ENCODE assay signal across 9 cellular contexts in genomic region chr1:85278853-85279314, GRCh38. TPM values are rescaled to one million over a fixed set of nuclear protein-coding genes. Genes with fewer than 3 reads are reported as not detected.
DNase-seq lines count a peak whose midpoint lies in the region; ATAC-seq and TF ChIP-seq lines count a peak whose summit lies in the region.
"Had no signal": no experiment of that assay in that cellular context is flagged by ENCODE, and none has a peak within 500 bp of the region (broad histone marks: within the 10 kb centered on the region; RNA-seq: fewer than 3 reads in every experiment).

No MANE protein-coding gene starts in this region.

- H3F3A ChIP-seq in PC-3 (ENCODE audit: low read length, unreplicated experiment) = no peaks in the 10 kb centered on the region

- TF ChIP-seq CTCF in PC-3 (conservative IDR thresholded peaks at IDR 0.05; ENCODE audit: low read depth, low read length) = no peak
- no peak for TF ChIP-seq CTCF in ascending aorta (IDR thresholded peaks at IDR 0.05)
- TF ChIP-seq CTCF in lower lobe of right lung (IDR thresholded peaks at IDR 0.05) = no peak

- CTCF ChIA-PET in PC-3 (lab: Charles Lee) = no interaction called here

- H4K20me1 ChIP-seq in PC-3 (ENCODE audit: low read length) = peaks cover 12% of the 10 kb centered on the region

- peak; percentile 60 for DNase-seq in stimulated activated CD4-positive, alpha-beta T cell treated with anti-CD3 and anti-CD28 coated beads, Interleukin-15, amount 100 ng/mL, for 24 hours
- DNase-seq in stimulated activated CD4-positive, alpha-beta T cell treated with anti-CD3 and anti-CD28 coated beads, Interleukin-12 subunit alpha, Interleukin-12 subunit beta, amount 100 ng/mL, for 4 hours = no peak
- DNase-seq in PC-3 (peak; percentile 96), ascending aorta (ENCODE audit: low spot score in 2 of 2) (peak in 1 of 2 donors; percentile 71), lower lobe of right lung (no peak), DMS 273 (lab: John Stamatoyannopoulos, UW; ENCODE audit: unreplicated experiment) (no peak), NCI-H2107 (lab: John Stamatoyannopoulos, UW) (no peak)

- intact Hi-C loops in PC-3 (cut with micrococcal nuclease) (loop anchor here (1.0 kb wide), 1 partner anchor 10 kb away; no protein-coding TSS in a partner anchor), ascending aorta (cut with DNase I) (loop anchor here (5.0 to 10.0 kb wide), 3 partner anchors 774 to 1636 kb away; partner anchors contain the start of genes GNG5, HS2ST1, SELENOF and SPATA1), lower lobe of right lung (cut with DNase I) (no loop called here)

- H3K27ac ChIP-seq in PC-3 (ENCODE audit: low read length) (peak overlapping the region; percentile 84), ascending aorta (peak overlapping the region; percentile 62 to 70), lower lobe of right lung (peak overlapping the region; percentile 61), temporal lobe (ENCODE audit: low read depth, low read length) (peak overlapping the region; percentile 25)

- H3K4me2 ChIP-seq in PC-3 (ENCODE audit: low read length) = peak overlapping the region; percentile 75

- POLR2A ChIA-PET in PC-3 (lab: Charles Lee; ENCODE audit: unreplicated experiment) = no interaction called here

- H3K36me3 ChIP-seq in PC-3 (ENCODE audit: low read depth, low read length) (peaks cover 4% of the 10 kb centered on the region), ascending aorta (no peaks in the 10 kb centered on the region), lower lobe of right lung (no peaks in the 10 kb centered on the region)

- H3K79me2 ChIP-seq in PC-3 (ENCODE audit: low read length) = peaks cover 24% of the 10 kb centered on the region

- H3K9me3 ChIP-seq in PC-3 (ENCODE audit: low read length) (no peaks in the 10 kb centered on the region), ascending aorta (no peaks in the 10 kb centered on the region), lower lobe of right lung (no peaks in the 10 kb centered on the region)
- H3K9me3 ChIP-seq: body of pancreas had no signal

- H3K27me3 ChIP-seq in PC-3 (ENCODE audit: low read length) = no peaks in the 10 kb centered on the region
- no peaks in the 10 kb centered on the region for H3K27me3 ChIP-seq in ascending aorta
- no peaks in the 10 kb centered on the region for H3K27me3 ChIP-seq in lower lobe of right lung (ENCODE audit: low read depth)
- H3K27me3 ChIP-seq: body of pancreas had no signal

- H2AFZ ChIP-seq in PC-3 (ENCODE audit: low read length) = 0 out of 2 replicates have a peak overlapping the region, but pooled peaks have one; percentile 42

- H3K4me3 ChIP-seq in PC-3 (ENCODE audit: low read length) (peak overlapping the region; percentile 45), ascending aorta (no peak overlapping the region), lower lobe of right lung (no peak overlapping the region)
- H3K4me3 ChIP-seq: body of pancreas had no signal

- H3K9ac ChIP-seq in PC-3 (ENCODE audit: low read length) = peak overlapping the region; percentile 48

- BruUV-seq in PC-3 (replicated peaks; lab: Mats Ljungman, UMichigan) = no TSS peak

- H3K4me1 ChIP-seq in PC-3 (ENCODE audit: insufficient read depth, low read length) (peaks cover 38% of the 10 kb centered on the region), ascending aorta (peaks cover 8 to 13% of the 10 kb centered on the region in 2 donors), lower lobe of right lung (peaks cover 41% of the 10 kb centered on the region)

- ATAC-seq in PC-3 = peak; percentile 56
- no peak for ATAC-seq in lower lobe of right lung
- ATAC-seq: body of pancreas had no signal

- H3K9me2 ChIP-seq in PC-3 (replicated peaks; ENCODE audit: low read length) = no peaks in the 10 kb centered on the region

RNA-seq across cellular contexts. Expression of gene BCL10, which starts 2.5 kb away (rescaled TPM):
- total RNA-seq in PC-3 (2014; rRNA removed) = 28.1 and 29.9 TPM in 2 replicates
- total RNA-seq in ascending aorta = 3.7 TPM
- total RNA-seq in lower lobe of right lung = 27.4 TPM
- total RNA-seq in temporal lobe = 25.3 TPM

RNA-seq across cellular contexts. Expression of gene C1orf52, which starts 19.4 kb away (rescaled TPM):
- total RNA-seq in PC-3 (2014; rRNA removed) (59.9 and 61.0 TPM in 2 replicates), ascending aorta (2.3 TPM), lower lobe of right lung (23.4 TPM), temporal lobe (21.4 TPM)

Comparison
In these comparisons a context has a peak if more than half of its experiments do, and no peak if none do; other contexts are left out.
1. DNase-seq: peak in stimulated activated CD4-positive, alpha-beta T cell treated with anti-CD3 and anti-CD28 coated beads, Interleukin-15, amount 100 ng/mL, for 24 hours (single experiment) and PC-3 (single experiment); none in stimulated activated CD4-positive, alpha-beta T cell treated with anti-CD3 and anti-CD28 coated beads, Interleukin-12 subunit alpha, Interleukin-12 subunit beta, amount 100 ng/mL, for 4 hours (single experiment), lower lobe of right lung (single experiment), DMS 273 (single experiment) and NCI-H2107 (single experiment).
2. H3K27ac ChIP-seq: peak in every context shown above with its lines; median percentile 84 in PC-3; 66 in ascending aorta; 61 in lower lobe of right lung; 25 in temporal lobe.